ENCODE assay signal across 8 cellular contexts in the genomic region with DNA sequence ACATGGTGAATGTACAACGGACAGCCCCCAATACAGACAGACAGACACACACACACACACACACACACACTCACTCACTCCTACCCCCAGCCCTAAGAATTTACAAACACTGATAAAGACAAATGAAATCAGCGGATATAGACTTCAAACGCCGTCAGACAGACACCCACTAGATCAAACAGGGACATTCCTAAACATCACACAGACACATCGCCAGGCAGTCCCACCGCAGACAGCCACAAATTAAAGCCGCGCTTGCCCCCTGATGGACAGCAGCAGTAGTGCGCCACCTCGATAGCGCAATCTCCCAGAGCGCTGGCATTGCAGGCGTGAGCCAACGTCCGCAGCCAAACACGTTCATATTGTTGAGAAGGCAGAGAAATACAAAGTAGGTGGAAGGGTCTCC. TPM values are rescaled to one million over a fixed set of nuclear protein-coding genes. Genes with fewer than 3 reads are reported as not detected.
DNase-seq lines count a peak whose midpoint lies in the region; ATAC-seq, FAIRE-seq and TF ChIP-seq lines count a peak whose summit lies in the region.

No MANE protein-coding gene starts in this region.

- no peak overlapping the region for H3K4me3 ChIP-seq in SJCRH30
- H3K4me3 ChIP-seq in ovary: no peak overlapping the region
- no peak overlapping the region for H3K4me3 ChIP-seq in thyroid gland (replicated peaks in 1 of 3)

- no peak for TF ChIP-seq EP300 in ovary (IDR thresholded peaks at IDR 0.05)

- DNase-seq in CD1c-positive myeloid dendritic cell (ENCODE audit: extremely low spot score): peak; percentile 92
- peak; percentile 94 for DNase-seq in KG1 (lab: John Stamatoyannopoulos, UW)
- DNase-seq in SJCRH30: peak; percentile 36 to 53
- DNase-seq in activated gamma-delta T cell (lab: John Stamatoyannopoulos, UW): peak; percentile 62
- peak; percentile 41 to 76 for DNase-seq in frontal cortex (ENCODE audit: low spot score in 2 of 2)
- DNase-seq in ovary: peak; percentile 44 to 78 (median 56)
- DNase-seq in thyroid gland: peak; percentile 73 to 78

- intact Hi-C loops in ovary (cut with DNase I) (loop anchor here in 3 of 4 donors (5.0 to 10.0 kb wide), 3 partner anchors 228 to 348 kb away; no protein-coding TSS in a partner anchor), thyroid gland (cut with DNase I) (loop anchor here (5.0 to 10.0 kb wide), 2 partner anchors 128 to 230 kb away; a partner anchor contains a TSS)

- H3K27ac ChIP-seq in SJCRH30 (no peak overlapping the region), ovary (no peak overlapping the region), thyroid gland (no peak overlapping the region)

- TF ChIP-seq CTCF in ovary (IDR thresholded peaks at IDR 0.05) (peak; percentile 36 to 54 (median 51)), thyroid gland (IDR thresholded peaks at IDR 0.05) (peak; percentile 69 to 84 (median 76))

- FAIRE-seq in frontal cortex (lab: Jason Lieb, UNC): no peak

- peak; percentile 59 for ATAC-seq in GM19324 (IDR thresholded peaks at IDR 0.05; ENCODE audit: low FRiP score, unreplicated experiment)

- H3K36me3 ChIP-seq in SJCRH30 (no peaks in the 10 kb centered on the region), ovary (no peaks in the 10 kb centered on the region), thyroid gland (no peaks in the 10 kb centered on the region)

- no peaks in the 10 kb centered on the region for H3K27me3 ChIP-seq in SJCRH30
- H3K27me3 ChIP-seq in ovary: no peaks in the 10 kb centered on the region
- H3K27me3 ChIP-seq in thyroid gland: no peaks in the 10 kb centered on the region

- 2 to 3% (median 3%) methylated on average over 16 of the region's 16 CpGs for WGBS in ovary, 3 donors
- WGBS in thyroid gland, 2 donors: 2 to 7% methylated on average over 11 to 16 of the region's 16 CpGs

- no peaks in the 10 kb centered on the region for H3K9me3 ChIP-seq in SJCRH30 (replicated peaks)
- H3K9me3 ChIP-seq in ovary: no peaks in the 10 kb centered on the region
- no peaks in the 10 kb centered on the region for H3K9me3 ChIP-seq in thyroid gland

- TF ChIP-seq POLR2A in ovary (IDR thresholded peaks at IDR 0.05): no peak
- TF ChIP-seq POLR2A in thyroid gland (IDR thresholded peaks at IDR 0.05): no peak

- H3K4me1 ChIP-seq in SJCRH30 (no peaks in the 10 kb centered on the region), ovary (ENCODE audit: insufficient read depth) (no peaks in the 10 kb centered on the region), thyroid gland (peaks cover 4 to 5% of the 10 kb centered on the region in 2 donors)

RNA-seq across cellular contexts. Expression of a gene that starts 24.7 kb away (rescaled TPM):
- total RNA-seq in SJCRH30 (2014; rRNA removed; shearing (Covaris generic)): not detected in 2 replicates
- not detected for total RNA-seq in frontal cortex
- total RNA-seq in ovary: under 1 TPM in 6 of 7 donors, not detected in 1; 0.12 to 0.79 (median 0.23) TPM
- polyA plus RNA-seq in ovary: under 1 TPM; 0.05 to 0.80 TPM
- total RNA-seq in thyroid gland: not detected
